In the genomic region with DNA sequence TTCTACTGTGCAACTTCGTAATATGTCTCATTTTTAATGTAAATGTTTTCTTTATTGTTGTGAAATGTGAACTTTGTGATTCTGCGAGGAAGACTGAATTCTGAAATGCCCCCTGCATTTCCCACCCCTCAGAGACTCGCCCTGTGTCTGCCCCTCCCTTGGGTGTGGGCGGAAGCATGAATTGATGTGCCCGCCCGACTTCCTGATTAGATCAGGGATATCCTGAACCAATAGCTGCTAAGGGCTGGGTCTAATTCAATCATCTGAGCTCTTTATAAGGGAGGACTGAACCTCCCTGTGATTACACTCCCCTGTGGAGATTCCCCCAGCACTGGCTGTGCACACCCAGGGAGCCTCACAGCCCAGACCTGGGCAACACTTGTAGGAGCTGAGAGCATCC, we compare ENCODE assay signal across 8 cellular contexts. TPM values are rescaled to one million over a fixed set of nuclear protein-coding genes. Genes with fewer than 3 reads are reported as not detected.
"Had no signal": no experiment of that assay in that cellular context is flagged by ENCODE, and none has a peak within 500 bp of the region (broad histone marks: within the 10 kb centered on the region; RNA-seq: fewer than 3 reads in every experiment).

Gene TAF11L11, plus strand, starts transcription at position 304 of the 400 bp plus-strand sequence.

RNA-seq across cellular contexts. Expression of gene TAF11L11, which starts in this region (rescaled TPM):
- total RNA-seq: M059J, OCI-LY7, PC-9, Right ventricle myocardium inferior, RPMI7951, SJCRH30, SK-MEL-5, T-cell had no signal
